8 cellular contexts compared by ENCODE assay signal in the genomic region with DNA sequence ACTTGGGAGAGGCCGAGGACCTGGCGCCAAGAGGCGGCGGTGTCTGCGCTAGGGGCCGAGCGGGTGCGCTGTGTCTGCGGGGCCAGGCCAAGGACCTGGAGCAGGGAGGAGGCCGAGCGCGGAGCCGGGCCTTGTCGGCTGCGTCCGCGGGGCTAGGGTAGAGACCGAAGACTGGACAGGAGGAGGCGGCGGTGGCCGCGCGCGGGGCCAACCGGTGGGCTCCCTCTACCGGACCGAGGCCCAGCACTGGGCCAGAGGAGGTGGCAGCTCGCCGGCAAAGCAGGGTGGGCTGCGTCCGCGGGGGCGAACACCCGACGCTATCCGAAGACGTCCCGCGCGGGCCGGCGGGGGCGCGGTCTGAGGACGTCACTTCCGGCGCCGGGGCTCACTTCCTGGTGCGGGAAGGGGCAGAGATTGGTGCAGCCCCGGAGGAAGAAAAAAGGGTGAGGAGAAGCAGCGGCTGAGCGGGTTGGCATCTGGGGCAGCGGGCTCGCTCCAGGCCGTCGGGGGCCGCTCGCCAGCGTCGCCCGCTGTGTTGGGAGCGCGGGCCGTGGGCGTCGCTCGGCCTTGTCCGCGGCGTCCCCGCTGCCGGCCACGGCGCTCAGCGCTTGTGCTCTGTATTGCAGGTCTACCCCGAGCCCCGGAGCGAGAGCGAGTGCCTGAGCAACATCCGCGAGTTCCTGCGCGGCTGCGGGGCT. TPM values are rescaled to one million over a fixed set of nuclear protein-coding genes. Genes with fewer than 3 reads are reported as not detected.
DNase-seq lines count a peak whose midpoint lies in the region; ATAC-seq, FAIRE-seq and TF ChIP-seq lines count a peak whose summit lies in the region.

No MANE protein-coding gene starts in this region.

- H3K4me3 ChIP-seq in AG04450 (ENCODE audit: low read depth, low read length) (peak overlapping the region; percentile 82), WI38 (ENCODE audit: low read depth, low read length) (peak overlapping the region; percentile 74), bronchial epithelial cell (ENCODE audit: low read depth, low read length) (peak overlapping the region; percentile 88)

- POLR2A ChIA-PET in AG04450 (lab: Yijun Ruan, JAX) = interaction anchor here (0.7 to 1.4 kb wide), 3 partner anchors 22 to 127 kb away, joined by 3 to 5 read pairs (median 5); no protein-coding TSS in a partner anchor

- H3K27ac Mint-ChIP-seq in immature natural killer cell = peak overlapping the region; percentile 83 to 95 (median 91)

- H3K9me3 Mint-ChIP-seq in immature natural killer cell = no peaks in the 10 kb centered on the region

- CTCF ChIA-PET in AG04450 (lab: Charles Lee) = interaction anchor here (0.5 to 1.5 kb wide), 3 partner anchors 84 to 192 kb away, joined by 3 to 5 read pairs (median 3); no protein-coding TSS in a partner anchor

- DNase-seq in AG04450 (ENCODE audit: low read depth, low spot score) (peak; percentile 61), NCI-H2196 (lab: John Stamatoyannopoulos, UW; ENCODE audit: unreplicated experiment) (peak; percentile 76), bronchial epithelial cell (ENCODE audit: low read depth) (peak; percentile 74), immature natural killer cell (peak; percentile 93), smooth muscle cell of the brain vasculature (ENCODE audit: low read depth, low spot score) (peak; percentile 83)

- H3K9me3 ChIP-seq in AG04450 (ENCODE audit: control insufficient read depth, insufficient read depth, low read length) = peaks cover 2% of the 10 kb centered on the region; the same call in 1 of the 2 replicates

- H3K36me3 ChIP-seq in bronchial epithelial cell (ENCODE audit: control insufficient read depth, insufficient read depth, low read length) = no peaks in the 10 kb centered on the region

- ATAC-seq in GM18870 (IDR thresholded peaks at IDR 0.05; ENCODE audit: unreplicated experiment) = peak; percentile 82
- ATAC-seq in HG03108 (IDR thresholded peaks at IDR 0.05; ENCODE audit: unreplicated experiment) = peak; percentile 81

- H3K27me3 ChIP-seq in AG04450 (ENCODE audit: control insufficient read depth, insufficient read depth, low read length) (no peaks in the 10 kb centered on the region), bronchial epithelial cell (ENCODE audit: control insufficient read depth, insufficient read depth, low read length) (no peaks in the 10 kb centered on the region)

- H3K4me3 Mint-ChIP-seq in immature natural killer cell = peak overlapping the region; percentile 86 to 95 (median 90)

- H3K36me3 Mint-ChIP-seq in immature natural killer cell = peaks cover 0 to 3% (median 0%) of the 10 kb centered on the region in 3 donors

- FAIRE-seq in bronchial epithelial cell (lab: Jason Lieb, UNC) = no peak

- H3K27me3 Mint-ChIP-seq in immature natural killer cell (ENCODE audit: low read depth in 3 of 3) = peaks cover 4 to 15% (median 7%) of the 10 kb centered on the region in 3 donors

- TF ChIP-seq CTCF in AG04450 (IDR thresholded peaks at IDR 0.05; ENCODE audit: low read depth, low read length) = peak; percentile 37
- no peak for TF ChIP-seq CTCF in WI38 (IDR thresholded peaks at IDR 0.05; ENCODE audit: low read depth, low read length)
- TF ChIP-seq CTCF in bronchial epithelial cell (IDR thresholded peaks at IDR 0.05; ENCODE audit: insufficient read depth, low read length, severe bottlenecking) = no peak

- H3K27ac ChIP-seq in AG04450 (ENCODE audit: low read depth, low read length) = peak overlapping the region; percentile 85

- peaks cover 17 to 35% of the 10 kb centered on the region in 2 donors for H3K4me1 Mint-ChIP-seq in immature natural killer cell

RNA-seq across cellular contexts. Expression of a gene that starts 38.3 kb away (rescaled TPM):
- polyA plus RNA-seq in AG04450 (2011; rRNA removed) (40.3 and 41.7 TPM in 2 replicates), immature natural killer cell (10 to 100 TPM in 1 of 3 donors, 1 to 10 TPM in 2; 7.8 to 16.4 (median 7.9) TPM)
- 68.2 and 83.9 TPM in 2 replicates for polyA minus RNA-seq in AG04450 (2011; rRNA and poly(A)+ RNA removed)
- 26.2 and 31.6 TPM in 2 replicates for total RNA-seq in bronchial epithelial cell

Comparison
In these comparisons a context has a peak if more than half of its experiments do, and no peak if none do; other contexts are left out.
1. Peak in every context shown above with its lines: DNase-seq, ATAC-seq, H3K4me3 ChIP-seq and H3K27ac ChIP-seq.